In genomic region chr12:116558280-116559079, GRCh38 we compare ENCODE assay signal across 9 cellular contexts. TPM values are rescaled to one million over a fixed set of nuclear protein-coding genes. Genes with fewer than 3 reads are reported as not detected.
DNase-seq lines count a peak whose midpoint lies in the region; ATAC-seq, FAIRE-seq and TF ChIP-seq lines count a peak whose summit lies in the region.
"Had no signal": no experiment of that assay in that cellular context is flagged by ENCODE, and none has a peak within 500 bp of the region (broad histone marks: within the 10 kb centered on the region; RNA-seq: fewer than 3 reads in every experiment).

No MANE protein-coding gene starts in this region.

- TF ChIP-seq EP300 in GM12878 (IDR thresholded peaks at IDR 0.05; ENCODE audit: borderline replicate concordance in 1 of 2, control insufficient read depth in 1 of 2, low read depth in 2 of 2, low read length in 2 of 2): no peak

- peak overlapping the region; percentile 73 for H3K4me3 ChIP-seq in CD4-positive, CD25-positive, alpha-beta regulatory T cell (ENCODE audit: low read depth, low read length)
- H3K4me3 ChIP-seq in MM.1S (ENCODE audit: low read length) (peak overlapping the region; percentile 51), GM12878 (peak overlapping the region; percentile 35)
- H3K4me3 ChIP-seq: mucosa of descending colon had no signal

- H3K4me3 Mint-ChIP-seq in CD4-positive, CD25-positive, alpha-beta regulatory T cell: peak overlapping the region in 3 of 4 donors; percentile 85 to 90 (median 87)
- H3K4me3 Mint-ChIP-seq in nephron: no peak overlapping the region

- no peaks in the 10 kb centered on the region for H3K27me3 ChIP-seq in CD4-positive, CD25-positive, alpha-beta regulatory T cell (ENCODE audit: control insufficient read depth, insufficient read depth, low read length)
- no peaks in the 10 kb centered on the region for H3K27me3 ChIP-seq in MM.1S (replicated peaks; ENCODE audit: insufficient read depth, low read length)
- no peaks in the 10 kb centered on the region for H3K27me3 ChIP-seq in GM12878 (replicated peaks in 1 of 2; ENCODE audit: control insufficient read depth in 2 of 2, insufficient read depth in 2 of 2, low read length in 1 of 2)

- RAD21 ChIA-PET in GM12878 (lab: Charles Lee; ENCODE audit: unreplicated experiment): interaction anchor here (0.6 to 4.5 kb wide), 15 partner anchors 8 to 497 kb away, joined by 3 to 64 read pairs (median 7); partner anchors contain the start of gene MED13L

- H3K79me2 ChIP-seq in MM.1S (ENCODE audit: low read length): no peaks in the 10 kb centered on the region
- no peaks in the 10 kb centered on the region for H3K79me2 ChIP-seq in GM12878 (ENCODE audit: control insufficient read depth, insufficient read depth, low read length)

- peaks cover 2% of the 10 kb centered on the region for H3K36me3 Mint-ChIP-seq in CD4-positive, CD25-positive, alpha-beta regulatory T cell
- peaks cover 4% of the 10 kb centered on the region for H3K36me3 Mint-ChIP-seq in nephron (ENCODE audit: low read depth)

- H3K27ac ChIP-seq in CD4-positive, CD25-positive, alpha-beta regulatory T cell (ENCODE audit: insufficient read depth, low read length, poor library complexity, severe bottlenecking): peak overlapping the region; percentile 69
- H3K27ac ChIP-seq in MM.1S (ENCODE audit: low read length): peak overlapping the region; percentile 98
- H3K27ac ChIP-seq in GM12878 (ENCODE audit: control insufficient read depth, insufficient read depth): peak overlapping the region; percentile 90

- CTCF ChIA-PET in GM12878 (lab: Yijun Ruan, JAX): interaction anchor here (1.0 to 2.8 kb wide), 7 partner anchors 8 to 280 kb away, joined by 3 to 23 read pairs (median 5); no protein-coding TSS in a partner anchor

- no peak for TF ChIP-seq POLR2A in GM12878 (IDR thresholded peaks at IDR 0.05; ENCODE audit: low read depth, low read length)

- peaks cover 17% of the 10 kb centered on the region for H3F3A ChIP-seq in MM.1S (ENCODE audit: insufficient read depth, low read length)

- H3K9me3 Mint-ChIP-seq in CD4-positive, CD25-positive, alpha-beta regulatory T cell: peaks cover 0 to 2% (median 0%) of the 10 kb centered on the region in 7 donors
- peaks cover 14% of the 10 kb centered on the region for H3K9me3 Mint-ChIP-seq in nephron

- ATAC-seq in CD4-positive, CD25-positive, alpha-beta regulatory T cell (ENCODE audit: low read depth in 2 of 2): no peak
- ATAC-seq in GM12878 (peak; percentile 2; the same call in 2 of the 3 replicates), GM19324 (IDR thresholded peaks at IDR 0.05; ENCODE audit: low FRiP score, unreplicated experiment) (no peak)

- TF ChIP-seq CTCF in MM.1S (IDR thresholded peaks at IDR 0.05; ENCODE audit: low read length) (no peak), GM12878 (IDR thresholded peaks at IDR 0.05 in 2 of 3, conservative IDR thresholded peaks at IDR 0.05 in 1 of 3; ENCODE audit: control insufficient read depth in 2 of 3, extremely low read depth in 1 of 3, insufficient read depth in 1 of 3, low read depth in 3 of 3, low read length in 3 of 3) (no peak), nephron (IDR thresholded peaks at IDR 0.05; ENCODE audit: unreplicated experiment in 3 of 3) (no peak)

- POLR2A ChIA-PET in GM12878 (lab: Charles Lee): interaction anchor here (0.7 to 4.1 kb wide), 5 partner anchors 10 to 115 kb away, joined by 3 to 47 read pairs (median 4); no protein-coding TSS in a partner anchor

- H2AFZ ChIP-seq in MM.1S (ENCODE audit: low read length) (peak overlapping the region; percentile 51; the same call in 1 of the 2 replicates), GM12878 (ENCODE audit: control insufficient read depth, low read depth, low read length) (peak overlapping the region; percentile 13; the same call in 1 of the 2 replicates)

- H3K4me2 ChIP-seq in MM.1S (ENCODE audit: low read depth, low read length) (peak overlapping the region; percentile 84), GM12878 (ENCODE audit: control insufficient read depth, insufficient read depth) (peak overlapping the region; percentile 92)

- H3K9me3 ChIP-seq in CD4-positive, CD25-positive, alpha-beta regulatory T cell (ENCODE audit: control insufficient read depth in 2 of 2, low read length in 2 of 2): peaks cover 3 to 4% of the 10 kb centered on the region in 2 experiments
- H3K9me3 ChIP-seq in MM.1S (replicated peaks; ENCODE audit: insufficient read depth, low read length): no peaks in the 10 kb centered on the region
- H3K9me3 ChIP-seq in GM12878 (replicated peaks; ENCODE audit: control insufficient read depth, insufficient read depth, low read length): peaks cover 18% of the 10 kb centered on the region

- 14% methylated on average over 18 of the region's 18 CpGs for WGBS in GM12878 (ENCODE audit: insufficient coverage, insufficient replicate concordance, low lambda C conversion rate, missing lambda C conversion rate)

- H3K27ac Mint-ChIP-seq in CD4-positive, CD25-positive, alpha-beta regulatory T cell: peak overlapping the region; percentile 31 to 97 (median 91)
- peak overlapping the region; percentile 98 to 99 (median 99) for H3K27ac Mint-ChIP-seq in nephron

- peak overlapping the region; percentile 71 for H3K9ac ChIP-seq in MM.1S (ENCODE audit: low read length)
- peak overlapping the region; percentile 69 for H3K9ac ChIP-seq in GM12878 (ENCODE audit: control insufficient read depth, insufficient read depth, low read length)

- TSS peak; percentile 91 for BruUV-seq in GM12878 (replicated peaks; lab: Mats Ljungman, UMichigan)

- H3K4me1 Mint-ChIP-seq in CD4-positive, CD25-positive, alpha-beta regulatory T cell: peaks cover 10 to 53% (median 33%) of the 10 kb centered on the region in 4 donors
- peaks cover 17% of the 10 kb centered on the region for H3K4me1 Mint-ChIP-seq in nephron

- in situ Hi-C loops in GM12878 (cut with MboI): no loop called here

- TF ChIP-seq RAD21 in GM12878 (IDR thresholded peaks at IDR 0.05; ENCODE audit: insufficient read depth, low read depth, low read length): no peak

- H3K9me2 ChIP-seq in MM.1S (replicated peaks; ENCODE audit: insufficient read depth, low read length): no peaks in the 10 kb centered on the region

- no peaks in the 10 kb centered on the region for H3K36me3 ChIP-seq in CD4-positive, CD25-positive, alpha-beta regulatory T cell (ENCODE audit: control insufficient read depth, insufficient read depth, low read length)
- H3K36me3 ChIP-seq in MM.1S (replicated peaks; ENCODE audit: insufficient read depth, low read length) (no peaks in the 10 kb centered on the region), GM12878 (ENCODE audit: control insufficient read depth in 2 of 2, insufficient read depth in 2 of 2, low read length in 1 of 2) (no peaks in the 10 kb centered on the region)

- FAIRE-seq in GM12878 (lab: Jason Lieb, UNC): peak; percentile 72

- H3K4me1 ChIP-seq in CD4-positive, CD25-positive, alpha-beta regulatory T cell (ENCODE audit: control insufficient read depth, insufficient read depth, low read length, poor library complexity, severe bottlenecking): peaks cover 31% of the 10 kb centered on the region
- H3K4me1 ChIP-seq in MM.1S (ENCODE audit: low read length) (peaks cover 17% of the 10 kb centered on the region), GM12878 (ENCODE audit: control insufficient read depth, insufficient read depth, low read length) (peaks cover 32% of the 10 kb centered on the region)

- SMC1A ChIA-PET in GM12878 (lab: Charles Lee; ENCODE audit: uncharacterized antibody, unreplicated experiment): interaction anchor here (1.0 to 5.4 kb wide), 11 partner anchors 10 to 322 kb away, joined by 3 to 106 read pairs (median 5); no protein-coding TSS in a partner anchor

- DNase-seq in CD4-positive, CD25-positive, alpha-beta regulatory T cell: peak in 1 of 3 donors; percentile 8
- no peak for DNase-seq in MM.1S
- DNase-seq in GM12878 (ENCODE audit: low read depth, low spot score): no peak
- DNase-seq in putamen (ENCODE audit: low spot score): no peak
- no peak for DNase-seq in dedifferentiated amniotic fluid mesenchymal stem cell (ENCODE audit: extremely low spot score)
- no peak for DNase-seq in NCI-H1417 (lab: John Stamatoyannopoulos, UW)

- intact Hi-C loops in GM12878 (cut with micrococcal nuclease; ENCODE audit: unreplicated experiment): loop anchor here (1.0 to 2.0 kb wide), 5 partner anchors 21 to 281 kb away; partner anchors contain the start of gene MED13L

- H4K20me1 ChIP-seq in MM.1S (ENCODE audit: insufficient read depth, low read length): no peaks in the 10 kb centered on the region
- no peaks in the 10 kb centered on the region for H4K20me1 ChIP-seq in GM12878 (ENCODE audit: control insufficient read depth, insufficient read depth)

- H3K27me3 Mint-ChIP-seq in CD4-positive, CD25-positive, alpha-beta regulatory T cell: no peaks in the 10 kb centered on the region
- H3K27me3 Mint-ChIP-seq in nephron (ENCODE audit: low read depth): no peaks in the 10 kb centered on the region

TF ChIP-seq in GM12878, 131 proteins besides CTCF, POLR2A, EP300 and RAD21 (continues in another document):
- no peak for TF ChIP-seq TCF7 (IDR thresholded peaks at IDR 0.05; ENCODE audit: borderline replicate concordance)
- TF ChIP-seq ZBED1 (IDR thresholded peaks at IDR 0.05; ENCODE audit: borderline replicate concordance): no peak
- no peak for TF ChIP-seq ZNF217 (IDR thresholded peaks at IDR 0.05)
- TF ChIP-seq WRNIP1 (IDR thresholded peaks at IDR 0.05; ENCODE audit: borderline replicate concordance, low read depth, low read length): no peak
- TF ChIP-seq IKZF1 (conservative IDR thresholded peaks at IDR 0.05): 0 out of 2 replicates have a peak, but pooled peaks have one; percentile 10
- 0 out of 2 replicates have a peak, but pooled peaks have one; percentile 53 for TF ChIP-seq CHD1 (IDR thresholded peaks at IDR 0.05; ENCODE audit: low read depth, low read length)

RNA-seq across cellular contexts. Expression of gene MAP1LC3B2, which starts 0.7 kb away (rescaled TPM):
- total RNA-seq in CD4-positive, CD25-positive, alpha-beta regulatory T cell: 2.2 TPM
- polyA plus RNA-seq in CD4-positive, CD25-positive, alpha-beta regulatory T cell: 10 to 100 TPM in 2 of 4 donors, 1 to 10 TPM in 2; 6.7 to 14.2 (median 10.2) TPM
- 13.5 and 16.8 TPM in 2 replicates for total RNA-seq in GM12878 (2013; cell fraction: nucleolus; rRNA removed)
- total RNA-seq in GM12878 (2014; rRNA removed): not detected in 2 replicates
- not detected in 2 replicates for total RNA-seq in GM12878 (2014; rRNA removed; fragmentation: Illumina TruSeq; extraction: Trizol)
- total RNA-seq in GM12878 (2021): 1.8 TPM in 1 of 2 replicates, not detected in the other
- 1.7 TPM for polyA plus RNA-seq in GM12878 (2011; ENCODE audit: low read depth)
- 1.6 and 2.2 TPM in 2 replicates for polyA plus RNA-seq in GM12878 (2011; rRNA removed)
- polyA plus RNA-seq in GM12878 (2011; cell fraction: cytosol; rRNA removed): 0.99 and 1.3 TPM in 2 replicates
- 5.0 and 6.6 TPM in 2 replicates for polyA plus RNA-seq in GM12878 (2011; cell fraction: nucleus; rRNA removed)
- polyA plus RNA-seq in GM12878 (2012): 2.5 and 4.9 TPM in 2 replicates
- 0.25 and 0.41 TPM in 2 replicates for polyA plus RNA-seq in GM12878 (2014; fragmentation: Illumina TruSeq; extraction: Trizol)
- polyA plus RNA-seq in GM12878 (2014; fragmentation: Nextera tagmentation; extraction: Ambion mirVana): under 1 TPM; 0.23 to 0.40 TPM
- 0.27 and 0.72 TPM in 2 replicates for polyA plus RNA-seq in GM12878 (2014; rRNA removed)
- 1 to 10 TPM; 2.7 TPM for polyA plus RNA-seq in GM12878 (2016; fragmentation: Nextera tagmentation; extraction: Ambion mirVana)
- polyA minus RNA-seq in GM12878 (2011; rRNA and poly(A)+ RNA removed): 0.95 and 1.5 TPM in 2 replicates
- 2.8 TPM in 1 of 2 replicates, not detected in the other for polyA minus RNA-seq in GM12878 (2011; cell fraction: cytosol; rRNA and poly(A)+ RNA removed)
- not detected in 2 replicates for polyA minus RNA-seq in GM12878 (2011; cell fraction: nucleus; rRNA and poly(A)+ RNA removed)

Comparison
In these comparisons a context has a peak if more than half of its experiments do, and no peak if none do; other contexts are left out.
1. H3K4me3 Mint-ChIP-seq: peak in CD4-positive, CD25-positive, alpha-beta regulatory T cell (3 of 4); none in nephron (0 of 3).
2. Peak in every context shown above with its lines, with median percentiles within 50 percentile points of each other: H3K27ac ChIP-seq and H3K4me3 ChIP-seq.